Comparison of ENCODE assay signal across 8 cellular contexts in genomic region chr19:7605490-7606222, GRCh38. TPM values are rescaled to one million over a fixed set of nuclear protein-coding genes. Genes with fewer than 3 reads are reported as not detected.
DNase-seq lines count a peak whose midpoint lies in the region; ATAC-seq and TF ChIP-seq lines count a peak whose summit lies in the region.

No MANE protein-coding gene starts in this region.

- H3K9ac ChIP-seq in SU-DHL-6 (ENCODE audit: low read length) = no peak overlapping the region

- no peak overlapping the region for H3K4me2 ChIP-seq in SU-DHL-6 (ENCODE audit: low read depth, low read length, poor library complexity, severe bottlenecking)

- intact Hi-C loops in Caco-2 (cut with micrococcal nuclease; ENCODE audit: unreplicated experiment) = no loop called here
- intact Hi-C loops in activated T-helper 2 cell treated with anti-CD3 and anti-CD28 coated beads, Interferon-gamma antibody, Interleukin-2, Interleukin-4, amounts not matched to agents 10 μg/mL and 5 μg/mL and 100 μg/mL, durations not matched to agents 14 hours and 24 hours and 36 hours (cut with micrococcal nuclease) = no loop called here

- no peak overlapping the region for H3K27ac ChIP-seq in SU-DHL-6 (ENCODE audit: low read depth, low read length)

- no peak overlapping the region for H3K4me3 Mint-ChIP-seq in Caco-2 (ENCODE audit: unreplicated experiment)
- H3K4me3 Mint-ChIP-seq in activated T-helper 2 cell treated with anti-CD3 and anti-CD28 coated beads, Interferon-gamma antibody, Interleukin-2, Interleukin-4, amounts not matched to agents 10 μg/mL and 5 μg/mL and 100 μg/mL, durations not matched to agents 14 hours and 24 hours and 36 hours (ENCODE audit: low read depth) = no peak overlapping the region

- no peak overlapping the region for H3K27ac Mint-ChIP-seq in Caco-2 (ENCODE audit: unreplicated experiment)
- no peak overlapping the region for H3K27ac Mint-ChIP-seq in activated T-helper 2 cell treated with anti-CD3 and anti-CD28 coated beads, Interferon-gamma antibody, Interleukin-2, Interleukin-4, amounts not matched to agents 10 μg/mL and 5 μg/mL and 100 μg/mL, durations not matched to agents 14 hours and 24 hours and 36 hours

- H3K4me1 Mint-ChIP-seq in Caco-2 (ENCODE audit: low read depth, unreplicated experiment) = no peaks in the 10 kb centered on the region
- H3K4me1 Mint-ChIP-seq in activated T-helper 2 cell treated with anti-CD3 and anti-CD28 coated beads, Interferon-gamma antibody, Interleukin-2, Interleukin-4, amounts not matched to agents 10 μg/mL and 5 μg/mL and 100 μg/mL, durations not matched to agents 14 hours and 24 hours and 36 hours (ENCODE audit: low read depth) = no peaks in the 10 kb centered on the region

- DNase-seq in Caco-2 (peak; percentile 60 to 79), HEK293T (ENCODE audit: extremely low spot score) (peak; percentile 93), iPS DF 4.7 (ENCODE audit: extremely low read depth, low spot score) (peak; percentile 49)
- DNase-seq in central memory CD4-positive, alpha-beta T cell = no peak
- no peak for DNase-seq in activated T-helper 2 cell treated with anti-CD3 and anti-CD28 coated beads, Interferon-gamma antibody, Interleukin-2, Interleukin-4, amounts not matched to agents 10 μg/mL and 5 μg/mL and 100 μg/mL, durations not matched to agents 14 hours and 24 hours and 36 hours (ENCODE audit: low spot score)

- POLR2A ChIA-PET in Caco-2 (lab: Charles Lee) (interaction anchor here (0.9 to 1.4 kb wide), 3 partner anchors 9 to 24 kb away, joined by 3 to 4 read pairs (median 3); partner anchors contain the start of genes PET100 and XAB2), HEK293T (lab: Yijun Ruan, JAX) (interaction anchor here (1.0 to 1.6 kb wide), 4 partner anchors 8 to 71 kb away, joined by 3 to 9 read pairs (median 4); partner anchors contain the start of genes CAMSAP3, PET100, PNPLA6 and XAB2)

- H2AFZ ChIP-seq in SU-DHL-6 (ENCODE audit: low read depth, low read length, severe bottlenecking) = peak overlapping the region; percentile 54

- ATAC-seq in HG02642 (IDR thresholded peaks at IDR 0.05; ENCODE audit: poor library complexity, unreplicated experiment) = no peak
- ATAC-seq in GM21360 (IDR thresholded peaks at IDR 0.05; ENCODE audit: unreplicated experiment) = no peak

- CTCF ChIA-PET in Caco-2 (lab: Charles Lee) (interaction anchor here (0.6 to 2.0 kb wide), 3 partner anchors 37 to 503 kb away, joined by 3 to 11 read pairs (median 3); partner anchors contain the start of gene TRAPPC5), HEK293T (lab: Yijun Ruan, JAX) (interaction anchor here (0.6 to 1.6 kb wide), 5 partner anchors 9 to 734 kb away, joined by 3 to 6 read pairs (median 4); partner anchors contain the start of gene TRAPPC5)

- H3K4me1 ChIP-seq in Caco-2 = no peaks in the 10 kb centered on the region

- no peaks in the 10 kb centered on the region for H3K27me3 Mint-ChIP-seq in Caco-2 (ENCODE audit: insufficient read depth, unreplicated experiment)
- H3K27me3 Mint-ChIP-seq in activated T-helper 2 cell treated with anti-CD3 and anti-CD28 coated beads, Interferon-gamma antibody, Interleukin-2, Interleukin-4, amounts not matched to agents 10 μg/mL and 5 μg/mL and 100 μg/mL, durations not matched to agents 14 hours and 24 hours and 36 hours (ENCODE audit: low read depth) = no peaks in the 10 kb centered on the region

- H3K9me2 ChIP-seq in SU-DHL-6 (replicated peaks; ENCODE audit: insufficient read depth, low read length) = no peaks in the 10 kb centered on the region

- H3K27me3 ChIP-seq in Caco-2 (replicated peaks; ENCODE audit: control insufficient read depth, insufficient read depth, low read length) (no peaks in the 10 kb centered on the region), SU-DHL-6 (ENCODE audit: low read length) (no peaks in the 10 kb centered on the region)

- H3K36me3 Mint-ChIP-seq in Caco-2 (ENCODE audit: insufficient read depth, unreplicated experiment) = peaks cover 75% of the 10 kb centered on the region
- no peaks in the 10 kb centered on the region for H3K36me3 Mint-ChIP-seq in activated T-helper 2 cell treated with anti-CD3 and anti-CD28 coated beads, Interferon-gamma antibody, Interleukin-2, Interleukin-4, amounts not matched to agents 10 μg/mL and 5 μg/mL and 100 μg/mL, durations not matched to agents 14 hours and 24 hours and 36 hours (ENCODE audit: low read depth)

- no peak overlapping the region for H3K4me3 ChIP-seq in Caco-2 (ENCODE audit: low read depth, low read length)
- H3K4me3 ChIP-seq in SU-DHL-6 (ENCODE audit: insufficient read depth, low read length, poor library complexity, severe bottlenecking) = no peak overlapping the region

- H4K20me1 ChIP-seq in SU-DHL-6 (ENCODE audit: low read depth, low read length) = no peaks in the 10 kb centered on the region

- no peaks in the 10 kb centered on the region for H3K79me2 ChIP-seq in SU-DHL-6 (ENCODE audit: insufficient read depth, low read length)

- no peaks in the 10 kb centered on the region; the same call in 1 of the 2 replicates for H3K36me3 ChIP-seq in Caco-2 (ENCODE audit: control insufficient read depth, insufficient read depth, low read length)
- no peaks in the 10 kb centered on the region for H3K36me3 ChIP-seq in SU-DHL-6 (ENCODE audit: low read length)

- no peaks in the 10 kb centered on the region for H3F3A ChIP-seq in SU-DHL-6 (ENCODE audit: insufficient read depth)

- no peaks in the 10 kb centered on the region for H3K9me3 ChIP-seq in Caco-2
- H3K9me3 ChIP-seq in SU-DHL-6 (ENCODE audit: insufficient read depth, low read length) = no peaks in the 10 kb centered on the region

- TF ChIP-seq CTCF in Caco-2 (IDR thresholded peaks at IDR 0.05; ENCODE audit: insufficient read depth in 1 of 2, low read depth in 1 of 2, low read length in 1 of 2, severe bottlenecking in 1 of 2, unreplicated experiment in 1 of 2) (no peak), SU-DHL-6 (IDR thresholded peaks at IDR 0.05; ENCODE audit: insufficient read depth, low read length, poor library complexity, severe bottlenecking) (no peak)

- no TSS peak for BruUV-seq in Caco-2 (replicated peaks; lab: Mats Ljungman, UMichigan)

- peaks cover 11% of the 10 kb centered on the region for H3K9me3 Mint-ChIP-seq in Caco-2 (ENCODE audit: unreplicated experiment)
- no peaks in the 10 kb centered on the region for H3K9me3 Mint-ChIP-seq in activated T-helper 2 cell treated with anti-CD3 and anti-CD28 coated beads, Interferon-gamma antibody, Interleukin-2, Interleukin-4, amounts not matched to agents 10 μg/mL and 5 μg/mL and 100 μg/mL, durations not matched to agents 14 hours and 24 hours and 36 hours

TF ChIP-seq in HEK293T, 16 proteins besides CTCF, POLR2A, EP300 and RAD21:
- TF ChIP-seq L3MBTL2 (conservative IDR thresholded peaks at IDR 0.05) (no peak), ELF4 (IDR thresholded peaks at IDR 0.05) (no peak), FOXM1 (IDR thresholded peaks at IDR 0.05; ENCODE audit: borderline replicate concordance) (no peak), FOXK2 (IDR thresholded peaks at IDR 0.05) (no peak), CTBP1 (IDR thresholded peaks at IDR 0.05; ENCODE audit: borderline replicate concordance) (no peak), TARDBP (IDR thresholded peaks at IDR 0.05) (no peak), SP1 (IDR thresholded peaks at IDR 0.05) (0 out of 2 replicates have a peak, but pooled peaks have one; percentile 35), PKNOX1 (IDR thresholded peaks at IDR 0.05) (peak; percentile 99), HDGF (IDR thresholded peaks at IDR 0.05; ENCODE audit: borderline replicate concordance) (0 out of 2 replicates have a peak, but pooled peaks have one; percentile 14)

RNA-seq across cellular contexts. Expression of gene CAMSAP3, which starts 10.0 kb away (rescaled TPM):
- 60.5 and 61.6 TPM in 2 replicates for total RNA-seq in Caco-2 (2022)
- total RNA-seq in activated T-helper 2 cell treated with anti-CD3 and anti-CD28 coated beads, Interferon-gamma antibody, Interleukin-2, Interleukin-4, amounts not matched to agents 10 μg/mL and 5 μg/mL and 100 μg/mL, durations not matched to agents 14 hours and 24 hours and 36 hours = 0.23 and 0.55 TPM in 2 replicates

RNA-seq across cellular contexts. Expression of gene XAB2, which starts 23.7 kb away (rescaled TPM):
- 44.7 and 47.9 TPM in 2 replicates for total RNA-seq in Caco-2 (2022)
- total RNA-seq in activated T-helper 2 cell treated with anti-CD3 and anti-CD28 coated beads, Interferon-gamma antibody, Interleukin-2, Interleukin-4, amounts not matched to agents 10 μg/mL and 5 μg/mL and 100 μg/mL, durations not matched to agents 14 hours and 24 hours and 36 hours = 43.0 and 44.3 TPM in 2 replicates

RNA-seq across cellular contexts. Expression of gene PET100, which starts 23.9 kb away (rescaled TPM):
- 138 and 139 TPM in 2 replicates for total RNA-seq in Caco-2 (2022)
- total RNA-seq in activated T-helper 2 cell treated with anti-CD3 and anti-CD28 coated beads, Interferon-gamma antibody, Interleukin-2, Interleukin-4, amounts not matched to agents 10 μg/mL and 5 μg/mL and 100 μg/mL, durations not matched to agents 14 hours and 24 hours and 36 hours = 95.7 and 113 TPM in 2 replicates

RNA-seq across cellular contexts. Expression of gene PCP2, which starts 27.9 kb away (rescaled TPM):
- total RNA-seq in Caco-2 (2022) = 0.88 and 1.9 TPM in 2 replicates
- total RNA-seq in activated T-helper 2 cell treated with anti-CD3 and anti-CD28 coated beads, Interferon-gamma antibody, Interleukin-2, Interleukin-4, amounts not matched to agents 10 μg/mL and 5 μg/mL and 100 μg/mL, durations not matched to agents 14 hours and 24 hours and 36 hours = 1.2 and 1.6 TPM in 2 replicates

RNA-seq across cellular contexts. Expression of gene STXBP2, which starts 31.3 kb away (rescaled TPM):
- 113 and 125 TPM in 2 replicates for total RNA-seq in Caco-2 (2022)
- total RNA-seq in activated T-helper 2 cell treated with anti-CD3 and anti-CD28 coated beads, Interferon-gamma antibody, Interleukin-2, Interleukin-4, amounts not matched to agents 10 μg/mL and 5 μg/mL and 100 μg/mL, durations not matched to agents 14 hours and 24 hours and 36 hours = 96.3 and 104 TPM in 2 replicates

Comparison
In these comparisons a context has a peak if more than half of its experiments do, and no peak if none do; other contexts are left out.
1. DNase-seq: peak in Caco-2 (2 of 2), HEK293T (single experiment) and iPS DF 4.7 (single experiment); none in central memory CD4-positive, alpha-beta T cell (single experiment) and activated T-helper 2 cell treated with anti-CD3 and anti-CD28 coated beads, Interferon-gamma antibody, Interleukin-2, Interleukin-4, amounts not matched to agents 10 μg/mL and 5 μg/mL and 100 μg/mL, durations not matched to agents 14 hours and 24 hours and 36 hours (single experiment).
2. RNA of gene CAMSAP3, which starts 10.0 kb away (total RNA-seq): 60.5 to 61.6 TPM in Caco-2; 0.23 to 0.55 TPM in activated T-helper 2 cell treated with anti-CD3 and anti-CD28 coated beads, Interferon-gamma antibody, Interleukin-2, Interleukin-4, amounts not matched to agents 10 μg/mL and 5 μg/mL and 100 μg/mL, durations not matched to agents 14 hours and 24 hours and 36 hours; every median in the first group is over 10 times any median in the second.